Comparison of ENCODE assay signal across 8 cellular contexts in the genomic region with DNA sequence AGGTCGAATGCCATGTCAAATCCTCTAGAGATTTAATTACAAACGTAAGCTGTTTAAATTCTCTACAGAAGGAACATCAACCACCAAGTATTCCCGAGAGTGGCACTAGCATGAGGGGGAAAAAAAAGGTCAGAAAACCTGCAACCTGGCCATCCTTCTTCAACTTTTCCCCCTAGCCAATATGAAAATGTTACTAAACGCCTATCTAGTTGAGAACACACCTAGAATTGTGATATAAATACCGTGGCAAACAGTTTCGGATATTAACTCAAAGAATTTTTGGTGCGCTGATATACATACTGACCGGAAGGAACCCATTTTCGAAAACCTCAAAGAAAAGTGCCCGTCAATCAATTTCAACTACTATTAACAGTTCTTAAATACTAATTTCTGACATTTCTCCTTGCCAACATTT. TPM values are rescaled to one million over a fixed set of nuclear protein-coding genes. Genes with fewer than 3 reads are reported as not detected.
DNase-seq lines count a peak whose midpoint lies in the region; ATAC-seq, FAIRE-seq and TF ChIP-seq lines count a peak whose summit lies in the region.

No MANE protein-coding gene starts in this region.

- H3K4me2 ChIP-seq in A549 (peak overlapping the region; percentile 97), mesenchymal stem cell (ENCODE audit: low read length, poor library complexity, severe bottlenecking) (peak overlapping the region; percentile 44)

- H3K18ac ChIP-seq in mesenchymal stem cell (ENCODE audit: low read depth in 1 of 2, low read length in 2 of 2): no peak overlapping the region

- H3K23ac ChIP-seq in mesenchymal stem cell (ENCODE audit: low read length in 2 of 2): no peak overlapping the region

- POLR2A ChIA-PET in A549 (lab: Yijun Ruan, JAX): no interaction called here

- no peak for ATAC-seq in A549
- ATAC-seq in HG03457 (IDR thresholded peaks at IDR 0.05; ENCODE audit: unreplicated experiment): no peak
- ATAC-seq in GM21423 (IDR thresholded peaks at IDR 0.05; ENCODE audit: unreplicated experiment): no peak

- DNase-seq in A549 (ENCODE audit: low read depth in 1 of 2, low spot score in 1 of 2) (no peak), HFFc6 (no peak), astrocyte of the spinal cord (ENCODE audit: low read depth, low spot score) (no peak), mesenchymal stem cell (peak; percentile 29), NCI-H1092 (lab: John Stamatoyannopoulos, UW) (no peak), NCI-H146 (lab: John Stamatoyannopoulos, UW) (no peak)

- peaks cover 57% of the 10 kb centered on the region for H3K36me3 Mint-ChIP-seq in HFFc6 (ENCODE audit: low read depth)

- H2AFZ ChIP-seq in mesenchymal stem cell (ENCODE audit: low read depth, low read length): no peak overlapping the region

- peaks cover 58% of the 10 kb centered on the region for H3K4me1 Mint-ChIP-seq in HFFc6 (ENCODE audit: low read depth)

- FAIRE-seq in A549 (lab: Jason Lieb, UNC): no peak

- no peak overlapping the region for H4K91ac ChIP-seq in mesenchymal stem cell (ENCODE audit: low read length)

- H3K79me1 ChIP-seq in mesenchymal stem cell (replicated peaks; ENCODE audit: low read length, poor library complexity, severe bottlenecking): peaks cover 1% of the 10 kb centered on the region

- H3K36me3 ChIP-seq in mesenchymal stem cell (ENCODE audit: control insufficient read depth in 1 of 2, insufficient read depth in 2 of 2, low read depth in 1 of 2, low read length in 2 of 2): peaks cover 18 to 52% of the 10 kb centered on the region in 2 experiments

- H4K8ac ChIP-seq in mesenchymal stem cell (ENCODE audit: low read length): no peak overlapping the region

- H2BK120ac ChIP-seq in mesenchymal stem cell (ENCODE audit: low read depth, low read length): no peak overlapping the region

- H3K9ac ChIP-seq in mesenchymal stem cell (ENCODE audit: low read length): peak overlapping the region; percentile 100

- H3K27ac ChIP-seq in A549 (peak overlapping the region; percentile 94 to 96; a peak in 4 of 6 replicates), mesenchymal stem cell (ENCODE audit: low read length, poor library complexity, severe bottlenecking) (no peak overlapping the region)

- H3K9me3 ChIP-seq in A549 (no peaks in the 10 kb centered on the region), mesenchymal stem cell (ENCODE audit: control insufficient read depth, low read length) (no peaks in the 10 kb centered on the region)

- in situ Hi-C loops in astrocyte of the spinal cord (cut with HindIII; ENCODE audit: low sequenced_read_pairs): no loop called here

- H3K4me1 ChIP-seq in A549 (peaks cover 48% of the 10 kb centered on the region), mesenchymal stem cell (ENCODE audit: control insufficient read depth, insufficient read depth, low read depth, low read length) (peaks cover 17% of the 10 kb centered on the region)

- H3K27me3 ChIP-seq in mesenchymal stem cell (ENCODE audit: control insufficient read depth in 1 of 2, insufficient read depth in 1 of 2, low read length in 2 of 2): no peaks in the 10 kb centered on the region

- H3K27me3 Mint-ChIP-seq in HFFc6 (ENCODE audit: insufficient read depth): peaks cover 10% of the 10 kb centered on the region

- H2BK5ac ChIP-seq in mesenchymal stem cell (ENCODE audit: low read depth, low read length, poor library complexity, severe bottlenecking): no peak overlapping the region

- no peak overlapping the region for H3K14ac ChIP-seq in mesenchymal stem cell (ENCODE audit: low read length in 2 of 2)

- H3K9me3 Mint-ChIP-seq in HFFc6: 0 out of 2 replicates have a peak, but pooled peaks cover 3% of the 10 kb centered on the region

- no peak overlapping the region for H2AK5ac ChIP-seq in mesenchymal stem cell (ENCODE audit: low read length, severe bottlenecking)

- H3K4ac ChIP-seq in mesenchymal stem cell (ENCODE audit: low read depth in 1 of 2, low read length in 2 of 2): no peak overlapping the region

- peak overlapping the region; percentile 100 for H3K4me3 Mint-ChIP-seq in HFFc6

- no peak for TF ChIP-seq RAD21 in A549 (conservative IDR thresholded peaks at IDR 0.05 in 1 of 2, IDR thresholded peaks at IDR 0.05 in 1 of 2)

- no peak overlapping the region for H2BK12ac ChIP-seq in mesenchymal stem cell (ENCODE audit: low read length in 2 of 2)

- peak overlapping the region; percentile 100 for H3K27ac Mint-ChIP-seq in HFFc6

- no peak overlapping the region for H2BK15ac ChIP-seq in mesenchymal stem cell (ENCODE audit: low read depth, poor library complexity, severe bottlenecking)

- CTCF ChIA-PET in A549 (lab: Yijun Ruan, JAX): interaction anchor here (1.5 kb wide), 1 partner anchor 13 kb away, joined by 4 read pairs; no protein-coding TSS in a partner anchor

- H3K4me3 ChIP-seq in A549 (peak overlapping the region; percentile 85), astrocyte of the spinal cord (ENCODE audit: low read depth, low read length) (peak overlapping the region; percentile 93), mesenchymal stem cell (ENCODE audit: insufficient read depth in 1 of 2, low read depth in 1 of 2, low read length in 2 of 2) (peak overlapping the region in 1 of 2 experiments; percentile 99)

- TF ChIP-seq CTCF in A549 (IDR thresholded peaks at IDR 0.05): no peak
- no peak for TF ChIP-seq CTCF in HFFc6 (IDR thresholded peaks at IDR 0.05)
- TF ChIP-seq CTCF in astrocyte of the spinal cord (IDR thresholded peaks at IDR 0.05; ENCODE audit: low read depth, low read length): no peak

- no peak for TF ChIP-seq POLR2A in A549 (IDR thresholded peaks at IDR 0.05; ENCODE audit: low read length)

- 2% methylated on average over 10 of the region's 10 CpGs for WGBS in A549 (ENCODE audit: missing lambda C conversion rate)
- 23% methylated on average over 10 of the region's 10 CpGs for WGBS in mesenchymal stem cell

- no peak for TF ChIP-seq EP300 in A549 (IDR thresholded peaks at IDR 0.05)

TF ChIP-seq in A549, 52 proteins besides CTCF, POLR2A, EP300 and RAD21:
- TF ChIP-seq RCOR1 (IDR thresholded peaks at IDR 0.05; ENCODE audit: low read depth, low read length) (no peak), ESRRA (IDR thresholded peaks at IDR 0.05; ENCODE audit: borderline replicate concordance, low read length) (no peak), MAFK (IDR thresholded peaks at IDR 0.05; ENCODE audit: partially characterized antibody) (no peak), TFCP2L1 (CRISPR knock-in tag; IDR thresholded peaks at IDR 0.05) (no peak), NR3C1 (IDR thresholded peaks at IDR 0.05) (no peak)
- TF ChIP-seq, protein P1, sequence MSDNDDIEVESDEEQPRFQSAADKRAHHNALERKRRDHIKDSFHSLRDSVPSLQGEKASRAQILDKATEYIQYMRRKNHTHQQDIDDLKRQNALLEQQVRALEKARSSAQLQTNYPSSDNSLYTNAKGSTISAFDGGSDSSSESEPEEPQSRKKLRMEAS (IDR thresholded peaks at IDR 0.05): no peak
- TF ChIP-seq, protein P2, sequence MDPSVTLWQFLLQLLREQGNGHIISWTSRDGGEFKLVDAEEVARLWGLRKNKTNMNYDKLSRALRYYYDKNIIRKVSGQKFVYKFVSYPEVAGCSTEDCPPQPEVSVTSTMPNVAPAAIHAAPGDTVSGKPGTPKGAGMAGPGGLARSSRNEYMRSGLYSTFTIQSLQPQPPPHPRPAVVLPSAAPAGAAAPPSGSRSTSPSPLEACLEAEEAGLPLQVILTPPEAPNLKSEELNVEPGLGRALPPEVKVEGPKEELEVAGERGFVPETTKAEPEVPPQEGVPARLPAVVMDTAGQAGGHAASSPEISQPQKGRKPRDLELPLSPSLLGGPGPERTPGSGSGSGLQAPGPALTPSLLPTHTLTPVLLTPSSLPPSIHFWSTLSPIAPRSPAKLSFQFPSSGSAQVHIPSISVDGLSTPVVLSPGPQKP (IDR thresholded peaks at IDR 0.05; ENCODE audit: low read depth, low read length): no peak

RNA-seq across cellular contexts. Expression of a gene that starts 1.8 kb away (rescaled TPM):
- 1,057 and 1,207 TPM in 2 replicates for polyA plus RNA-seq in A549 (2011; rRNA removed)
- polyA plus RNA-seq in A549 (2012; cell fraction: cytosol; rRNA removed): 399 and 453 TPM in 2 replicates
- 407 and 724 TPM in 2 replicates for polyA plus RNA-seq in A549 (2012; cell fraction: nucleus; rRNA removed)
- polyA plus RNA-seq in A549 (2017; fragmentation: RNase III; extraction: RNeasy Plus Mini Kit Qiagen cat#74134 plus additional on column Dnase treatment): 1,069 to 1,196 TPM (median 1,087 TPM) in 3 replicates
- 580 and 783 TPM in 2 replicates for polyA minus RNA-seq in A549 (2011; rRNA and poly(A)+ RNA removed)
- 100 to 1,000 TPM; 528 to 684 (median 604) TPM for total RNA-seq in HFFc6 (2021; fragmentation: NEBNext Ultra II Directional; extraction: Animal tissue kit (Norgen Biotek cat#: 25700))
- polyA plus RNA-seq in mesenchymal stem cell (2013, experiment 1 of 2): 493 TPM
- 510 TPM for polyA plus RNA-seq in mesenchymal stem cell (2013, experiment 2 of 2)

RNA-seq across cellular contexts. Expression of a gene that starts 12.4 kb away (rescaled TPM):
- 0.87 and 1.5 TPM in 2 replicates for polyA plus RNA-seq in A549 (2011; rRNA removed)
- 0.20 and 0.23 TPM in 2 replicates for polyA plus RNA-seq in A549 (2012; cell fraction: cytosol; rRNA removed)
- polyA plus RNA-seq in A549 (2012; cell fraction: nucleus; rRNA removed): 0.22 and 0.30 TPM in 2 replicates
- 0.26 to 0.37 TPM (median 0.26 TPM) in 3 replicates for polyA plus RNA-seq in A549 (2017; fragmentation: RNase III; extraction: RNeasy Plus Mini Kit Qiagen cat#74134 plus additional on column Dnase treatment)
- 0.29 and 1.4 TPM in 2 replicates for polyA minus RNA-seq in A549 (2011; rRNA and poly(A)+ RNA removed)
- total RNA-seq in HFFc6 (2021; fragmentation: NEBNext Ultra II Directional; extraction: Animal tissue kit (Norgen Biotek cat#: 25700)): not detected
- polyA plus RNA-seq in mesenchymal stem cell (2013, experiment 1 of 2): 0.18 TPM
- 0.10 TPM for polyA plus RNA-seq in mesenchymal stem cell (2013, experiment 2 of 2)
